In the genomic region with DNA sequence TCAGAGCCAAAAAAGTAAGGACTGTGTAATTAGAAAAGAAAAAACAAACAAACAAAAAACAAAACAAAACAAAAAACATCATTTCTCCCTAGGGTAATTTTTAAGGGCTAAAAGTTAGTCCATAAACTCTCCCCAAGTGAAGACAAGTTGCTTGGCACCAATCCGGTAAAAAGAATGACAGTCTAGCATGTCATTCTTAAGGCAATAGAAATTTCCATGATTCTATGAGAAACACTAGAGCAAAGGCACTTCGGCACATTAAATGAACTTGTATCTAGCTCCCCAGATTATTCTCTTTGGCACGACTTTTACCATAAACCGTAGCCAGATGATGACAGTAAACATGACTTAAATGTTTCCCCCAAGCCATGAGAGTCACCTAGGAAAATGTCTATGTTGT, we compare ENCODE assay signal across 19 cellular contexts. TPM values are rescaled to one million over a fixed set of nuclear protein-coding genes. Genes with fewer than 3 reads are reported as not detected.
DNase-seq lines count a peak whose midpoint lies in the region; ATAC-seq and TF ChIP-seq lines count a peak whose summit lies in the region.
"Had no signal": no experiment of that assay in that cellular context is flagged by ENCODE, and none has a peak within 500 bp of the region (broad histone marks: within the 10 kb centered on the region; RNA-seq: fewer than 3 reads in every experiment).

No MANE protein-coding gene starts in this region.

- H3K9me2 ChIP-seq in SK-N-SH = no peaks in the 10 kb centered on the region

- H2AFZ ChIP-seq in SK-N-SH (ENCODE audit: low read depth) (no peak overlapping the region), mammary epithelial cell (ENCODE audit: low read depth, low read length) (no peak overlapping the region)

- in situ Hi-C loops in mammary epithelial cell (cut with MboI; ENCODE audit: low sequenced_read_pairs in 2 of 2) = no loop called here

- H3K4me1 ChIP-seq in SK-N-SH (ENCODE audit: control insufficient read depth in 1 of 2, insufficient read depth in 2 of 2, low read depth in 1 of 2, low read length in 1 of 2) = no peaks in the 10 kb centered on the region; a peak in 2 of 4 replicates
- peaks cover 38% of the 10 kb centered on the region for H3K4me1 ChIP-seq in mammary epithelial cell (ENCODE audit: insufficient read depth, low read length)
- H3K4me1 ChIP-seq in muscle layer of duodenum (ENCODE audit: control insufficient read depth in 1 of 2, insufficient read depth in 2 of 2, low read length in 2 of 2) = peaks cover 7 to 28% of the 10 kb centered on the region in 2 donors
- peaks cover 0 to 100% (median 42%) of the 10 kb centered on the region in 4 donors for H3K4me1 ChIP-seq in tibial artery

- H4K20me1 ChIP-seq in SK-N-SH (ENCODE audit: insufficient read depth) (no peaks in the 10 kb centered on the region), mammary epithelial cell (ENCODE audit: insufficient read depth, low read length) (no peaks in the 10 kb centered on the region)

- POLR2A ChIA-PET in SK-N-SH (lab: Yijun Ruan, JAX) = no interaction called here

- TF ChIP-seq CTCF in SK-N-SH (IDR thresholded peaks at IDR 0.05) (no peak), mammary epithelial cell (conservative IDR thresholded peaks at IDR 0.05 in 1 of 2, IDR thresholded peaks at IDR 0.05 in 1 of 2; ENCODE audit: extremely low read depth in 1 of 2, insufficient read depth in 1 of 2, low read depth in 1 of 2, low read length in 2 of 2) (no peak), tibial artery (IDR thresholded peaks at IDR 0.05) (no peak), Calu3 (IDR thresholded peaks at IDR 0.05; ENCODE audit: unreplicated experiment) (no peak), omental fat pad (IDR thresholded peaks at IDR 0.05) (no peak)

- 9% methylated on average over 4 of the region's 4 CpGs for WGBS in SK-N-SH (ENCODE audit: low lambda C conversion rate)
- 60% methylated on average over 4 of the region's 4 CpGs for WGBS in mammary epithelial cell (ENCODE audit: low coverage, missing lambda C conversion rate)

- H3K36me3 Mint-ChIP-seq in Calu3 (ENCODE audit: insufficient read depth, unreplicated experiment) = no peaks in the 10 kb centered on the region

- H3K4me1 Mint-ChIP-seq in Calu3 (ENCODE audit: low read depth, unreplicated experiment) = peaks cover 25% of the 10 kb centered on the region
- H3K4me1 Mint-ChIP-seq: activated CD4-positive, alpha-beta T cell treated with anti-CD3 and anti-CD28 coated beads, Interleukin-2, amount 10 ng/mL, durations not matched to agents 7 days and 5 days had no signal

- TF ChIP-seq RAD21 in SK-N-SH (IDR thresholded peaks at IDR 0.05; ENCODE audit: low read length) = no peak

- no peaks in the 10 kb centered on the region for H3K9me3 Mint-ChIP-seq in Calu3 (ENCODE audit: low read depth, unreplicated experiment)
- H3K9me3 Mint-ChIP-seq: activated CD4-positive, alpha-beta T cell treated with anti-CD3 and anti-CD28 coated beads, Interleukin-2, amount 10 ng/mL, durations not matched to agents 7 days and 5 days; endodermal cell had no signal

- no peaks in the 10 kb centered on the region for H3F3A ChIP-seq in SK-N-SH (replicated peaks; ENCODE audit: insufficient read depth)

- no peaks in the 10 kb centered on the region for H3K27me3 Mint-ChIP-seq in Calu3 (ENCODE audit: unreplicated experiment)

- no peaks in the 10 kb centered on the region for H3K9me3 ChIP-seq in SK-N-SH
- H3K9me3 ChIP-seq in mammary epithelial cell (replicated peaks; ENCODE audit: insufficient read depth, low read length) = no peaks in the 10 kb centered on the region
- H3K9me3 ChIP-seq in muscle layer of duodenum (ENCODE audit: control insufficient read depth in 1 of 2, low read length in 2 of 2) = no peaks in the 10 kb centered on the region
- no peaks in the 10 kb centered on the region for H3K9me3 ChIP-seq in tibial artery

- CTCF ChIA-PET in SK-N-SH (lab: Yijun Ruan, JAX) (interaction anchor here (0.9 to 4.7 kb wide), 2 partner anchors 16 to 105 kb away, joined by 3 to 19 read pairs; no protein-coding TSS in a partner anchor), mammary epithelial cell (lab: Charles Lee; ENCODE audit: low non-redundant PET) (no interaction called here), Calu3 (lab: Charles Lee) (interaction anchor here (1.0 to 1.5 kb wide), 2 partner anchors 35 to 106 kb away, joined by 3 read pairs; no protein-coding TSS in a partner anchor)

- BruUV-seq in mammary epithelial cell (replicated peaks; lab: Mats Ljungman, UMichigan) = no TSS peak
- no TSS peak for BruUV-seq in Calu3 (replicated peaks; lab: Mats Ljungman, UMichigan)

- no peaks in the 10 kb centered on the region for H3K36me3 ChIP-seq in SK-N-SH (replicated peaks in 1 of 2; ENCODE audit: control insufficient read depth in 1 of 2, insufficient read depth in 2 of 2, low read length in 1 of 2)
- no peaks in the 10 kb centered on the region for H3K36me3 ChIP-seq in mammary epithelial cell (ENCODE audit: insufficient read depth, low read length)
- H3K36me3 ChIP-seq in muscle layer of duodenum (ENCODE audit: control insufficient read depth in 1 of 2, insufficient read depth in 2 of 2, low read length in 2 of 2) = no peaks in the 10 kb centered on the region
- no peaks in the 10 kb centered on the region for H3K36me3 ChIP-seq in tibial artery

- H3K27ac Mint-ChIP-seq in Calu3 (ENCODE audit: unreplicated experiment) = no peak overlapping the region
- H3K27ac Mint-ChIP-seq: activated CD4-positive, alpha-beta T cell treated with anti-CD3 and anti-CD28 coated beads, Interleukin-2, amount 10 ng/mL, durations not matched to agents 7 days and 5 days had no signal

- TF ChIP-seq EP300 in SK-N-SH (IDR thresholded peaks at IDR 0.05; ENCODE audit: borderline replicate concordance in 1 of 2, low read depth in 1 of 2, low read length in 1 of 2) = no peak

- H3K4me2 ChIP-seq in SK-N-SH (no peak overlapping the region), mammary epithelial cell (ENCODE audit: insufficient read depth, low read depth, low read length) (peak overlapping the region; percentile 33)

- H3K79me2 ChIP-seq in SK-N-SH (ENCODE audit: insufficient read depth) = no peaks in the 10 kb centered on the region
- H3K79me2 ChIP-seq in mammary epithelial cell (ENCODE audit: insufficient read depth, low read length) = peaks cover 11% of the 10 kb centered on the region

- H3K4me3 ChIP-seq in SK-N-SH (ENCODE audit: low read depth in 2 of 2, low read length in 1 of 2) = no peak overlapping the region
- H3K4me3 ChIP-seq in mammary epithelial cell (replicated peaks in 1 of 3; ENCODE audit: insufficient read depth in 1 of 3, low read depth in 2 of 3, low read length in 3 of 3) = no peak overlapping the region
- H3K4me3 ChIP-seq in muscle layer of duodenum (ENCODE audit: low read depth in 1 of 2, low read length in 2 of 2) = no peak overlapping the region
- peak overlapping the region; percentile 8 to 14 for H3K4me3 ChIP-seq in tibial artery
- H3K4me3 ChIP-seq: GM12878 had no signal

- H3K27ac ChIP-seq in SK-N-SH (ENCODE audit: low read depth in 2 of 2, low read length in 1 of 2) (peak overlapping the region; percentile 34 to 54; a peak in 2 of 4 replicates), mammary epithelial cell (ENCODE audit: insufficient read depth, low read depth, low read length) (no peak overlapping the region), muscle layer of duodenum (ENCODE audit: low read length) (peak overlapping the region; percentile 57), tibial artery (peak overlapping the region; percentile 92 to 95)
- H3K27ac ChIP-seq: C4-2B had no signal

- H3K27me3 ChIP-seq in SK-N-SH (ENCODE audit: insufficient read depth) = peaks cover 7% of the 10 kb centered on the region; the same call in 1 of the 2 replicates
- no peaks in the 10 kb centered on the region for H3K27me3 ChIP-seq in mammary epithelial cell (ENCODE audit: insufficient read depth, low read length)
- H3K27me3 ChIP-seq in muscle layer of duodenum (ENCODE audit: low read depth, low read length) = no peaks in the 10 kb centered on the region
- no peaks in the 10 kb centered on the region for H3K27me3 ChIP-seq in tibial artery

- ATAC-seq in SK-N-SH treated with all-trans-retinoic acid at 6 μM for 48 hours (no peak), omental fat pad (ENCODE audit: low FRiP score) (no peak)

- H3K4me3 Mint-ChIP-seq in Calu3 (ENCODE audit: low read depth, unreplicated experiment) = no peak overlapping the region
- H3K4me3 Mint-ChIP-seq: activated CD4-positive, alpha-beta T cell treated with anti-CD3 and anti-CD28 coated beads, Interleukin-2, amount 10 ng/mL, durations not matched to agents 7 days and 5 days; endodermal cell had no signal

- intact Hi-C loops in mammary epithelial cell (cut with micrococcal nuclease) (no loop called here), tibial artery (cut with DNase I; ENCODE audit: low total_unique reads) (loop anchor here (2.0 to 10.0 kb wide), 3 partner anchors 26 to 144 kb away; no protein-coding TSS in a partner anchor), Calu3 (cut with micrococcal nuclease; ENCODE audit: unreplicated experiment) (no loop called here)

- H3K9ac ChIP-seq in SK-N-SH (no peak overlapping the region), mammary epithelial cell (ENCODE audit: insufficient read depth, low read length) (no peak overlapping the region)

- dilution Hi-C loops in mammary epithelial cell (cut with HindIII; ENCODE audit: low sequenced_read_pairs) = loop anchor here (25.0 kb wide), 1 partner anchor 89 kb away; no protein-coding TSS in a partner anchor

- DNase-seq in SK-N-SH (no peak), mammary epithelial cell (no peak), tibial artery (no peak), Calu3 (no peak), NCI-H2171 treated with DMSO at 0.1 percent for 48 hours (lab: John Stamatoyannopoulos, UW) (no peak), omental fat pad (ENCODE audit: low spot score) (no peak)
- DNase-seq: activated CD4-positive, alpha-beta T cell treated with anti-CD3 and anti-CD28 coated beads, Interleukin-2, amount 10 ng/mL, durations not matched to agents 7 days and 5 days; activated gamma-delta T cell; endodermal cell; GF-D8; NCI-H1436 treated with DMSO at 0.1 percent for 48 hours; NCI-H2227 treated with DMSO at 0.1 percent for 48 hours; occipital lobe; stimulated activated CD4-positive, alpha-beta T cell treated with anti-CD3 and anti-CD28 coated beads, Interleukin-2, amount 100 ng/mL, for 48 hours; SW 1271 had no signal

TF ChIP-seq in SK-N-SH, 30 proteins besides CTCF, POLR2A, EP300 and RAD21 (continues in another document):
- TF ChIP-seq SMC3 (IDR thresholded peaks at IDR 0.05; ENCODE audit: low read depth, low read length) = no peak

TF ChIP-seq in SK-N-SH treated with all-trans-retinoic acid at 6 μM for 48 hours, 23 proteins besides CTCF, POLR2A, EP300 and RAD21 (continues in another document):
- TF ChIP-seq ZNF565 (CRISPR knock-in tag; conservative IDR thresholded peaks at IDR 0.05; ENCODE audit: low read depth) (no peak), RARB (CRISPR knock-in tag; IDR thresholded peaks at IDR 0.05) (no peak), ZFP30 (CRISPR knock-in tag; IDR thresholded peaks at IDR 0.05) (no peak), ESRRG (CRISPR knock-in tag; IDR thresholded peaks at IDR 0.05) (no peak)

RNA-seq across cellular contexts. Expression of a gene that starts 10.1 kb away (rescaled TPM):
- polyA plus RNA-seq in SK-N-SH (2012; rRNA removed) = 4.0 and 16.7 TPM in 2 replicates
- 8.2 and 14.9 TPM in 2 replicates for polyA plus RNA-seq in SK-N-SH (2012; cell fraction: cytosol; rRNA removed)
- polyA plus RNA-seq in SK-N-SH (2012; cell fraction: nucleus; rRNA removed) = 12.8 and 14.7 TPM in 2 replicates
- 10 to 100 TPM; 11.9 to 73.2 TPM for total RNA-seq in mammary epithelial cell
- polyA plus RNA-seq in mammary epithelial cell = 21.7 TPM
- 37.9 TPM for polyA minus RNA-seq in mammary epithelial cell
- total RNA-seq in Calu3 (2022) = 0.71 and 1.1 TPM in 2 replicates
- 100 to 1,000 TPM in 3 of 4 donors, 10 to 100 TPM in 1; 16.7 to 303 (median 151) TPM for total RNA-seq in omental fat pad

Comparison
In these comparisons a context has a peak if more than half of its experiments do, and no peak if none do; other contexts are left out.
1. H3K4me3 ChIP-seq: peak in tibial artery (2 of 2); none in SK-N-SH (0 of 2), mammary epithelial cell (0 of 3) and muscle layer of duodenum (0 of 2).